In genomic region chr5:123207852-123208251, GRCh38 we compare ENCODE assay signal across 14 cellular contexts.
DNase-seq lines count a peak whose midpoint lies in the region; ATAC-seq and TF ChIP-seq lines count a peak whose summit lies in the region.
"Had no signal": no experiment of that assay in that cellular context is flagged by ENCODE, and none has a peak within 500 bp of the region (broad histone marks: within the 10 kb centered on the region; RNA-seq: fewer than 3 reads in every experiment).

No MANE protein-coding gene starts in this region.

- 0 out of 2 replicates have a peak, but pooled peaks cover 5% of the 10 kb centered on the region for H3K9me2 ChIP-seq in GM23338 (ENCODE audit: insufficient read depth)

- no peak overlapping the region for H2AK5ac ChIP-seq in mesenchymal stem cell (ENCODE audit: low read length, severe bottlenecking)

- H4K8ac ChIP-seq in mesenchymal stem cell (ENCODE audit: low read length), result no peak overlapping the region

- H3K4me2 ChIP-seq in GM23338, result no peak overlapping the region
- no peak overlapping the region for H3K4me2 ChIP-seq in mesenchymal stem cell (ENCODE audit: low read length, poor library complexity, severe bottlenecking)
- H3K4me2 ChIP-seq in smooth muscle cell, result peak overlapping the region; percentile 82
- H3K4me2 ChIP-seq: A549 had no signal

- WGBS in mesenchymal stem cell, result 80% methylated on average over 6 of the region's 6 CpGs
- 17% methylated on average over 6 of the region's 6 CpGs for WGBS in smooth muscle cell (ENCODE audit: low lambda C conversion rate)
- WGBS in sigmoid colon, 2 donors, result 84 to 89% methylated on average over 6 of the region's 6 CpGs

- H3K23ac ChIP-seq in mesenchymal stem cell (ENCODE audit: low read length in 2 of 2), result no peak overlapping the region

- peaks cover 17% of the 10 kb centered on the region for H3K4me1 Mint-ChIP-seq in GM23338
- H3K4me1 Mint-ChIP-seq: CD14-positive monocyte had no signal

- no peak overlapping the region for H3K4me3 ChIP-seq in GM23338
- no peak overlapping the region for H3K4me3 ChIP-seq in mesenchymal stem cell (ENCODE audit: insufficient read depth in 1 of 2, low read depth in 1 of 2, low read length in 2 of 2)
- peak overlapping the region; percentile 34 for H3K4me3 ChIP-seq in smooth muscle cell
- H3K4me3 ChIP-seq in sigmoid colon, result no peak overlapping the region
- H3K4me3 ChIP-seq: A549, MG63 had no signal

- H2BK5ac ChIP-seq in mesenchymal stem cell (ENCODE audit: low read depth, low read length, poor library complexity, severe bottlenecking), result no peak overlapping the region

- TF ChIP-seq POLR2A in sigmoid colon (IDR thresholded peaks at IDR 0.05), result no peak

- H3K36me3 Mint-ChIP-seq in GM23338 (ENCODE audit: low read depth), result no peaks in the 10 kb centered on the region
- H3K36me3 Mint-ChIP-seq: CD14-positive monocyte had no signal

- H3K27me3 ChIP-seq in GM23338 (ENCODE audit: insufficient read depth) (no peaks in the 10 kb centered on the region), mesenchymal stem cell (ENCODE audit: control insufficient read depth in 1 of 2, insufficient read depth in 1 of 2, low read length in 2 of 2) (no peaks in the 10 kb centered on the region), smooth muscle cell (ENCODE audit: low read depth) (no peaks in the 10 kb centered on the region), sigmoid colon (no peaks in the 10 kb centered on the region)
- H3K27me3 ChIP-seq: MG63 had no signal

- H3K27ac Mint-ChIP-seq in GM23338, result no peak overlapping the region
- H3K27ac Mint-ChIP-seq: CD14-positive monocyte had no signal

- no peak for TF ChIP-seq EP300 in sigmoid colon (IDR thresholded peaks at IDR 0.05)

- no peak overlapping the region for H3K4me3 Mint-ChIP-seq in GM23338
- H3K4me3 Mint-ChIP-seq: CD14-positive monocyte had no signal

- H4K91ac ChIP-seq in mesenchymal stem cell (ENCODE audit: low read length), result no peak overlapping the region

- no peaks in the 10 kb centered on the region for H3K27me3 Mint-ChIP-seq in GM23338 (ENCODE audit: insufficient read depth, low read depth, poor library complexity)

- no peaks in the 10 kb centered on the region for H3K79me1 ChIP-seq in mesenchymal stem cell (replicated peaks; ENCODE audit: low read length, poor library complexity, severe bottlenecking)

- H4K20me1 ChIP-seq in GM23338 (replicated peaks; ENCODE audit: insufficient read depth), result no peaks in the 10 kb centered on the region
- H4K20me1 ChIP-seq in smooth muscle cell (ENCODE audit: low read depth), result no peaks in the 10 kb centered on the region

- TF ChIP-seq CTCF in GM23338 (conservative IDR thresholded peaks at IDR 0.05; ENCODE audit: low read depth in 2 of 2), result no peak
- TF ChIP-seq CTCF in smooth muscle cell (IDR thresholded peaks at IDR 0.05; ENCODE audit: borderline replicate concordance, insufficient read depth, poor library complexity, severe bottlenecking), result no peak
- TF ChIP-seq CTCF in sigmoid colon (IDR thresholded peaks at IDR 0.05), result no peak

- no peak overlapping the region for H3K18ac ChIP-seq in mesenchymal stem cell (ENCODE audit: low read depth in 1 of 2, low read length in 2 of 2)

- no peak overlapping the region for H3K14ac ChIP-seq in mesenchymal stem cell (ENCODE audit: low read length in 2 of 2)

- H2BK15ac ChIP-seq in mesenchymal stem cell (ENCODE audit: low read depth, poor library complexity, severe bottlenecking), result no peak overlapping the region

- no peaks in the 10 kb centered on the region for H3K9me3 ChIP-seq in mesenchymal stem cell (ENCODE audit: control insufficient read depth, low read length)
- H3K9me3 ChIP-seq in smooth muscle cell (replicated peaks; ENCODE audit: low read depth), result no peaks in the 10 kb centered on the region
- no peaks in the 10 kb centered on the region for H3K9me3 ChIP-seq in sigmoid colon
- H3K9me3 ChIP-seq: A549, MG63 had no signal

- no peaks in the 10 kb centered on the region for H3K9me3 Mint-ChIP-seq in GM23338

- ATAC-seq in GM23338, result no peak
- peak; percentile 75 for ATAC-seq in SK-N-SH treated with all-trans-retinoic acid at 6 μM for 48 hours
- ATAC-seq: A549 had no signal

- H3F3A ChIP-seq in GM23338 (replicated peaks; ENCODE audit: low read depth) (no peaks in the 10 kb centered on the region), smooth muscle cell (ENCODE audit: low read depth) (peaks cover 58% of the 10 kb centered on the region)

- peak overlapping the region; percentile 44; the same call in 1 of the 2 replicates for H2AFZ ChIP-seq in GM23338
- H2AFZ ChIP-seq in mesenchymal stem cell (ENCODE audit: low read depth, low read length), result no peak overlapping the region
- no peak overlapping the region for H2AFZ ChIP-seq in smooth muscle cell (ENCODE audit: low read depth)

- DNase-seq in GM23338 (ENCODE audit: low spot score), result no peak
- peak; percentile 50 for DNase-seq in mesenchymal stem cell
- no peak for DNase-seq in smooth muscle cell (lab: John Stamatoyannopoulos, UW; ENCODE audit: unreplicated experiment)
- no peak for DNase-seq in stimulated activated CD8-positive, alpha-beta memory T cell treated with anti-CD3 and anti-CD28 coated beads, Interleukin-4, amount 100 ng/mL, for 48 hours
- no peak for DNase-seq in sigmoid colon
- DNase-seq in NCI-H1105 treated with DMSO at 0.1 percent for 48 hours (lab: John Stamatoyannopoulos, UW), result no peak
- DNase-seq: MG63, NCI-H1105, NCI-H187, NCI-H2171 treated with DMSO at 0.1 percent for 48 hours, SIG-M5 had no signal

- no peak overlapping the region for H2BK12ac ChIP-seq in mesenchymal stem cell (ENCODE audit: low read length in 2 of 2)

- H3K79me2 ChIP-seq in GM23338 (replicated peaks; ENCODE audit: insufficient read depth), result no peaks in the 10 kb centered on the region
- no peaks in the 10 kb centered on the region for H3K79me2 ChIP-seq in smooth muscle cell (ENCODE audit: low read depth)

- H3K4ac ChIP-seq in mesenchymal stem cell (ENCODE audit: low read depth in 1 of 2, low read length in 2 of 2), result no peak overlapping the region

- H3K9ac ChIP-seq in mesenchymal stem cell (ENCODE audit: low read length) (no peak overlapping the region), smooth muscle cell (ENCODE audit: low read depth) (peak overlapping the region; percentile 89)

- no peak overlapping the region for H2BK120ac ChIP-seq in mesenchymal stem cell (ENCODE audit: low read depth, low read length)

- H3K27ac ChIP-seq in GM23338 (ENCODE audit: low read depth) (no peak overlapping the region), mesenchymal stem cell (ENCODE audit: low read length, poor library complexity, severe bottlenecking) (no peak overlapping the region), smooth muscle cell (ENCODE audit: low read depth) (peak overlapping the region; percentile 100), sigmoid colon (peak overlapping the region in 2 of 4 donors; percentile 33 to 60)

- intact Hi-C loops in sigmoid colon (cut with DNase I), result loop anchor here (5.0 kb wide), 2 partner anchors 74 to 76 kb away; no protein-coding TSS in a partner anchor

- H3K4me1 ChIP-seq in GM23338 (ENCODE audit: insufficient read depth) (peaks cover 18% of the 10 kb centered on the region), mesenchymal stem cell (ENCODE audit: control insufficient read depth, insufficient read depth, low read depth, low read length) (peaks cover 2% of the 10 kb centered on the region), smooth muscle cell (ENCODE audit: low read depth) (peaks cover 41% of the 10 kb centered on the region), sigmoid colon (peaks cover 0 to 47% (median 35%) of the 10 kb centered on the region in 4 donors)

- H3K36me3 ChIP-seq in GM23338 (ENCODE audit: insufficient read depth) (no peaks in the 10 kb centered on the region), mesenchymal stem cell (ENCODE audit: control insufficient read depth in 1 of 2, insufficient read depth in 2 of 2, low read depth in 1 of 2, low read length in 2 of 2) (no peaks in the 10 kb centered on the region), smooth muscle cell (ENCODE audit: low read depth) (no peaks in the 10 kb centered on the region), sigmoid colon (no peaks in the 10 kb centered on the region)
- H3K36me3 ChIP-seq: MG63 had no signal

TF ChIP-seq in GM23338, 12 proteins besides CTCF, POLR2A, EP300 and RAD21 (continues in another document):
- TF ChIP-seq NANOG (IDR thresholded peaks at IDR 0.05; ENCODE audit: borderline replicate concordance) (no peak), ZNF331 (CRISPR knock-in tag; IDR thresholded peaks at IDR 0.05; ENCODE audit: low read depth) (no peak), CREB1 (CRISPR knock-in tag; IDR thresholded peaks at IDR 0.05; ENCODE audit: low read depth) (no peak), STAT1 (IDR thresholded peaks at IDR 0.05; ENCODE audit: unreplicated experiment) (no peak), POLR2AphosphoS5 (IDR thresholded peaks at IDR 0.05; ENCODE audit: low read depth) (no peak), EZH2phosphoT487 (IDR thresholded peaks at IDR 0.05; ENCODE audit: unreplicated experiment) (no peak), EZH2 (IDR thresholded peaks at IDR 0.05; ENCODE audit: low read depth, unreplicated experiment) (no peak)

TF ChIP-seq in SK-N-SH treated with all-trans-retinoic acid at 6 μM for 48 hours, 23 proteins besides CTCF, POLR2A, EP300 and RAD21 (continues in another document):
- no peak for TF ChIP-seq ZNF8 (CRISPR knock-in tag; IDR thresholded peaks at IDR 0.05)
- 0 out of 2 replicates have a peak, but pooled peaks have one; percentile 58 for TF ChIP-seq POU6F1 (CRISPR knock-in tag; IDR thresholded peaks at IDR 0.05; ENCODE audit: borderline replicate concordance, low read depth)
- no peak for TF ChIP-seq OSR1 (CRISPR knock-in tag; IDR thresholded peaks at IDR 0.05)
